In the genomic region with DNA sequence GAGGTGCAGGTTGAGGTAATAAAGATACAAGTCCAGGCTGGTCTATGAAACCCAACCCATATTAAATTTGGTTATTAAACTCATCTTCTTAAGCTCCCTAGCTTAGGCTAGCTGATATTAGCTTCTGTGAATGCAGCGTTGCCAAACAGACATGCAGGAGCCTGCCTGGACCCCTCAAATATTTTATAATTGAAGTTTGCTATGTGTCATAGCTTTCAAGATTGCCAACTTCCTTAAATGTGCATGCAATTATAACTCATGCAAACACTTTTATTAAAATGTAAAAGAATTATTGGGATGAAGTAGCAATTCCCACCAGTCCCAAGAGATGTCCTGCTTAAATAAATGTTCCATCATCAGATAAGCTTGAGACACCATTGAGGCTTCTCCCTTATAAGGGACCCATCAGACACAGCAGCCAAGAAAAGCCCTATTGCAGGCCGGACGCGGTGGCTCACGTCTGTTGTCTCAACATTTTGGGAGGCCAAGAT, we compare ENCODE assay signal across 11 cellular contexts. TPM values are rescaled to one million over a fixed set of nuclear protein-coding genes. Genes with fewer than 3 reads are reported as not detected.
A peak's percentile ranks its signal among the peaks of the same experiment; 100 is the strongest.
DNase-seq lines count a peak whose midpoint lies in the region; ATAC-seq, FAIRE-seq and TF ChIP-seq lines count a peak whose summit lies in the region.
"Had no signal": no experiment of that assay in that cellular context is flagged by ENCODE, and none has a peak within 500 bp of the region (broad histone marks: within the 10 kb centered on the region; RNA-seq: fewer than 3 reads in every experiment).

No MANE protein-coding gene starts in this region.

- intact Hi-C loops in vagina (cut with DNase I), result no loop called here

- peak overlapping the region; percentile 60 for H3K18ac ChIP-seq in mesendoderm (ENCODE audit: low read length)

- no peak overlapping the region for H3K4me3 ChIP-seq in bronchial epithelial cell (ENCODE audit: low read depth, low read length)
- H3K4me3 ChIP-seq in mesendoderm (ENCODE audit: low read length), result no peak overlapping the region
- H3K4me3 ChIP-seq in vagina, result no peak overlapping the region

- H3K27me3 ChIP-seq in bronchial epithelial cell (ENCODE audit: control insufficient read depth, insufficient read depth, low read length), result no peaks in the 10 kb centered on the region
- H3K27me3 ChIP-seq in mesendoderm (ENCODE audit: insufficient read depth, low read length, poor library complexity), result no peaks in the 10 kb centered on the region
- H3K27me3 ChIP-seq in vagina, result no peaks in the 10 kb centered on the region
- H3K27me3 ChIP-seq: brain microvascular endothelial cell had no signal

- no peak overlapping the region for H2AK5ac ChIP-seq in mesendoderm (ENCODE audit: low read length)

- peak overlapping the region; percentile 31 for H3K4ac ChIP-seq in mesendoderm (ENCODE audit: low read depth, low read length)

- no peak overlapping the region for H3K9ac ChIP-seq in mesendoderm (ENCODE audit: low read length)

- H3K27ac ChIP-seq in mesendoderm (ENCODE audit: low read depth, low read length), result no peak overlapping the region
- peak overlapping the region; percentile 69 for H3K27ac ChIP-seq in vagina

- peak; percentile 58 for DNase-seq in NCI-H446 treated with DMSO at 0.1 percent for 48 hours (lab: John Stamatoyannopoulos, UW)
- DNase-seq in NCI-H446 (lab: John Stamatoyannopoulos, UW), result no peak
- DNase-seq in bronchial epithelial cell (ENCODE audit: low read depth), result peak; percentile 99
- DNase-seq in mesendoderm, result no peak
- DNase-seq in vagina (ENCODE audit: extremely low spot score in 2 of 2), result no peak
- DNase-seq: brain microvascular endothelial cell, Kasumi-1, NCI-H2081 had no signal

- H4K8ac ChIP-seq in mesendoderm (ENCODE audit: low read depth, low read length), result peak overlapping the region; percentile 89

- no peak overlapping the region for H4K5ac ChIP-seq in mesendoderm (ENCODE audit: low read length)

- H3K79me1 ChIP-seq in mesendoderm (ENCODE audit: low read length), result no peaks in the 10 kb centered on the region

- no peak overlapping the region for H2BK15ac ChIP-seq in mesendoderm (replicated peaks; ENCODE audit: low read depth)

- H3K4me2 ChIP-seq in mesendoderm (ENCODE audit: low read length), result no peak overlapping the region

- H3K23ac ChIP-seq in mesendoderm (ENCODE audit: low read length), result no peak overlapping the region

- peak; percentile 43 for FAIRE-seq in bronchial epithelial cell (lab: Jason Lieb, UNC)

- no peak overlapping the region for H3K56ac ChIP-seq in mesendoderm (ENCODE audit: low read length)

- no peaks in the 10 kb centered on the region for H3K79me2 ChIP-seq in mesendoderm (ENCODE audit: control insufficient read depth, insufficient read depth, low read length)

- WGBS in mesendoderm (ENCODE audit: extremely low coverage, insufficient coverage, low lambda C conversion rate), result no CpG with 5 or more reads among the region's 5 CpGs

- H2BK120ac ChIP-seq in mesendoderm (ENCODE audit: low read depth, low read length), result no peak overlapping the region

- no peak overlapping the region for H2BK5ac ChIP-seq in mesendoderm (ENCODE audit: low read length)

- peaks cover 3% of the 10 kb centered on the region for H3K36me3 ChIP-seq in bronchial epithelial cell (ENCODE audit: control insufficient read depth, insufficient read depth, low read length)
- H3K36me3 ChIP-seq in mesendoderm (ENCODE audit: control insufficient read depth, insufficient read depth, low read length), result no peaks in the 10 kb centered on the region
- H3K36me3 ChIP-seq in vagina, result peaks cover 0 to 11% of the 10 kb centered on the region in 2 donors

- ATAC-seq in GM21529 (IDR thresholded peaks at IDR 0.05; ENCODE audit: unreplicated experiment) (no peak), HG03342 (IDR thresholded peaks at IDR 0.05; ENCODE audit: unreplicated experiment) (no peak), HG03469 (IDR thresholded peaks at IDR 0.05; ENCODE audit: unreplicated experiment) (no peak)

- TF ChIP-seq CTCF in bronchial epithelial cell (IDR thresholded peaks at IDR 0.05; ENCODE audit: insufficient read depth, low read length, severe bottlenecking), result no peak
- TF ChIP-seq CTCF in vagina (IDR thresholded peaks at IDR 0.05), result no peak

- H3K4me1 ChIP-seq in mesendoderm (ENCODE audit: control insufficient read depth, low read depth, low read length) (peaks cover 7% of the 10 kb centered on the region), vagina (peaks cover 92% of the 10 kb centered on the region)

- no peaks in the 10 kb centered on the region for H3K9me3 ChIP-seq in vagina

- TF ChIP-seq POLR2A in vagina (IDR thresholded peaks at IDR 0.05), result no peak

RNA-seq across cellular contexts. Expression of a gene that starts 51.3 kb away (rescaled TPM):
- total RNA-seq in bronchial epithelial cell, result 12.4 and 12.7 TPM in 2 replicates
- polyA plus RNA-seq in mesendoderm (2013, experiment 1 of 2), result 2.0 TPM
- polyA plus RNA-seq in mesendoderm (2013, experiment 2 of 2), result 2.2 TPM
- total RNA-seq in vagina, result 63.1 TPM

Comparison
In these comparisons a context has a peak if more than half of its experiments do, and no peak if none do; other contexts are left out.
1. DNase-seq: peak in NCI-H446 treated with DMSO at 0.1 percent for 48 hours (single experiment) and bronchial epithelial cell (single experiment); none in NCI-H446 (0 of 2), mesendoderm (single experiment) and vagina (0 of 2).